In the genomic region with DNA sequence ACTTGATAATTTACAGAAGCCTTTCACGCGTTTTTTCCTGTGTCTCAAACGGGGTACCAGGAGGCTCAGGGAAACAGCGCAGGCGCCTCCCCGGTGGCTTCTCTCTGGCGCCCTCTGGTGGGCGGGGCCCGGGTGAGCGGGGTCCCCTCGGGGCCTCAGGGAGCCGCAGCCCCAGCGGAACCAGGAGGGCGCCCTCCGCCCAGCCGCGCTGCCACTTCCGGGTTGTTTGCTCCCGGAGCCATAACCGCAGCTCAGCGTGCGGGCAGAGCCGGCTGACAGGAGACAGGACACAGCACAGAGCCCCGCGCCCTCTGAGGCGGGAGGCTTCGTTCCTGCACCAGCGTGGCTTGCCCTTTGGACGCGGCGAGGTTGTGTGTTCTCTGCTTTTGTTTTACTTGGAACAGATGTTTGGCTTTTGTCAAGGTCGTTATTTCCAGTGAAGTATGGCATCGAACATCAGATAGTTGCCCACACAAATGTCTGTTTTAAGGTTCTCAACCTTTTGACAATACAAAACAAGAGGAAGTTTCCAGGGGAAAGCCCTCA, we compare ENCODE assay signal across 1 cellular context.
A peak's percentile ranks its signal among the peaks of the same experiment; 100 is the strongest.
TF ChIP-seq lines count a peak whose summit lies in the region.

No MANE protein-coding gene starts in this region.

TF ChIP-seq in HepG2, 621 proteins besides CTCF, POLR2A, EP300 and RAD21 (continued from another document):
- TF ChIP-seq, protein P1, sequence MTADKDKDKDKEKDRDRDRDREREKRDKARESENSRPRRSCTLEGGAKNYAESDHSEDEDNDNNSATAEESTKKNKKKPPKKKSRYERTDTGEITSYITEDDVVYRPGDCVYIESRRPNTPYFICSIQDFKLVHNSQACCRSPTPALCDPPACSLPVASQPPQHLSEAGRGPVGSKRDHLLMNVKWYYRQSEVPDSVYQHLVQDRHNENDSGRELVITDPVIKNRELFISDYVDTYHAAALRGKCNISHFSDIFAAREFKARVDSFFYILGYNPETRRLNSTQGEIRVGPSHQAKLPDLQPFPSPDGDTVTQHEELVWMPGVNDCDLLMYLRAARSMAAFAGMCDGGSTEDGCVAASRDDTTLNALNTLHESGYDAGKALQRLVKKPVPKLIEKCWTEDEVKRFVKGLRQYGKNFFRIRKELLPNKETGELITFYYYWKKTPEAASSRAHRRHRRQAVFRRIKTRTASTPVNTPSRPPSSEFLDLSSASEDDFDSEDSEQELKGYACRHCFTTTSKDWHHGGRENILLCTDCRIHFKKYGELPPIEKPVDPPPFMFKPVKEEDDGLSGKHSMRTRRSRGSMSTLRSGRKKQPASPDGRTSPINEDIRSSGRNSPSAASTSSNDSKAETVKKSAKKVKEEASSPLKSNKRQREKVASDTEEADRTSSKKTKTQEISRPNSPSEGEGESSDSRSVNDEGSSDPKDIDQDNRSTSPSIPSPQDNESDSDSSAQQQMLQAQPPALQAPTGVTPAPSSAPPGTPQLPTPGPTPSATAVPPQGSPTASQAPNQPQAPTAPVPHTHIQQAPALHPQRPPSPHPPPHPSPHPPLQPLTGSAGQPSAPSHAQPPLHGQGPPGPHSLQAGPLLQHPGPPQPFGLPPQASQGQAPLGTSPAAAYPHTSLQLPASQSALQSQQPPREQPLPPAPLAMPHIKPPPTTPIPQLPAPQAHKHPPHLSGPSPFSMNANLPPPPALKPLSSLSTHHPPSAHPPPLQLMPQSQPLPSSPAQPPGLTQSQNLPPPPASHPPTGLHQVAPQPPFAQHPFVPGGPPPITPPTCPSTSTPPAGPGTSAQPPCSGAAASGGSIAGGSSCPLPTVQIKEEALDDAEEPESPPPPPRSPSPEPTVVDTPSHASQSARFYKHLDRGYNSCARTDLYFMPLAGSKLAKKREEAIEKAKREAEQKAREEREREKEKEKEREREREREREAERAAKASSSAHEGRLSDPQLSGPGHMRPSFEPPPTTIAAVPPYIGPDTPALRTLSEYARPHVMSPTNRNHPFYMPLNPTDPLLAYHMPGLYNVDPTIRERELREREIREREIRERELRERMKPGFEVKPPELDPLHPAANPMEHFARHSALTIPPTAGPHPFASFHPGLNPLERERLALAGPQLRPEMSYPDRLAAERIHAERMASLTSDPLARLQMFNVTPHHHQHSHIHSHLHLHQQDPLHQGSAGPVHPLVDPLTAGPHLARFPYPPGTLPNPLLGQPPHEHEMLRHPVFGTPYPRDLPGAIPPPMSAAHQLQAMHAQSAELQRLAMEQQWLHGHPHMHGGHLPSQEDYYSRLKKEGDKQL (CRISPR knock-in tag; IDR thresholded peaks at IDR 0.05; ENCODE audit: low read depth) = 0 out of 2 replicates have a peak, but pooled peaks have one; percentile 35
- TF ChIP-seq RFX5 (IDR thresholded peaks at IDR 0.05; ENCODE audit: low read depth, low read length) (no peak), HCFC1 (IDR thresholded peaks at IDR 0.05; ENCODE audit: low read depth, low read length) (no peak), U2AF2 (IDR thresholded peaks at IDR 0.05; ENCODE audit: low read depth, low read length) (no peak), RORA (CRISPR knock-in tag; IDR thresholded peaks at IDR 0.05) (no peak), ADNP (CRISPR knock-in tag; IDR thresholded peaks at IDR 0.05) (no peak), MIER2 (CRISPR knock-in tag; IDR thresholded peaks at IDR 0.05) (peak; percentile 81), ZNF709 (CRISPR knock-in tag; IDR thresholded peaks at IDR 0.05) (no peak), MEIS2 (CRISPR knock-in tag; IDR thresholded peaks at IDR 0.05) (no peak), HOXA7 (CRISPR knock-in tag; IDR thresholded peaks at IDR 0.05) (no peak), FOXK1 (CRISPR knock-in tag; IDR thresholded peaks at IDR 0.05; ENCODE audit: borderline replicate concordance, low read depth) (peak; percentile 31; the same call in 1 of the 2 replicates), ELF1 (CRISPR knock-in tag; IDR thresholded peaks at IDR 0.05) (peak; percentile 99), ERF (CRISPR knock-in tag; IDR thresholded peaks at IDR 0.05) (peak; percentile 58), PHF5A (CRISPR knock-in tag; IDR thresholded peaks at IDR 0.05; ENCODE audit: low read depth, unreplicated experiment) (no peak), CENPX (CRISPR knock-in tag; IDR thresholded peaks at IDR 0.05) (no peak), ARID2 (CRISPR knock-in tag; IDR thresholded peaks at IDR 0.05; ENCODE audit: borderline replicate concordance) (0 out of 2 replicates have a peak, but pooled peaks have one; percentile 19), GLI4 (CRISPR knock-in tag; IDR thresholded peaks at IDR 0.05; ENCODE audit: borderline replicate concordance) (no peak), ZNF263 (CRISPR knock-in tag; IDR thresholded peaks at IDR 0.05) (no peak), TMF1 (CRISPR knock-in tag; IDR thresholded peaks at IDR 0.05; ENCODE audit: low read depth) (no peak), HMGA1 (CRISPR knock-in tag; conservative IDR thresholded peaks at IDR 0.05) (no peak)
- TF ChIP-seq, protein P2, sequence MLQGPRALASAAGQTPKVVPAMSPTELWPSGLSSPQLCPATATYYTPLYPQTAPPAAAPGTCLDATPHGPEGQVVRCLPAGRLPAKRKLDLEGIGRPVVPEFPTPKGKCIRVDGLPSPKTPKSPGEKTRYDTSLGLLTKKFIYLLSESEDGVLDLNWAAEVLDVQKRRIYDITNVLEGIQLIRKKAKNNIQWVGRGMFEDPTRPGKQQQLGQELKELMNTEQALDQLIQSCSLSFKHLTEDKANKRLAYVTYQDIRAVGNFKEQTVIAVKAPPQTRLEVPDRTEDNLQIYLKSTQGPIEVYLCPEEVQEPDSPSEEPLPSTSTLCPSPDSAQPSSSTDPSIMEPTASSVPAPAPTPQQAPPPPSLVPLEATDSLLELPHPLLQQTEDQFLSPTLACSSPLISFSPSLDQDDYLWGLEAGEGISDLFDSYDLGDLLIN (CRISPR knock-in tag; IDR thresholded peaks at IDR 0.05; ENCODE audit: borderline replicate concordance) = no peak
- TF ChIP-seq, protein P3, sequence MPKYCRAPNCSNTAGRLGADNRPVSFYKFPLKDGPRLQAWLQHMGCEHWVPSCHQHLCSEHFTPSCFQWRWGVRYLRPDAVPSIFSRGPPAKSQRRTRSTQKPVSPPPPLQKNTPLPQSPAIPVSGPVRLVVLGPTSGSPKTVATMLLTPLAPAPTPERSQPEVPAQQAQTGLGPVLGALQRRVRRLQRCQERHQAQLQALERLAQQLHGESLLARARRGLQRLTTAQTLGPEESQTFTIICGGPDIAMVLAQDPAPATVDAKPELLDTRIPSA (CRISPR knock-in tag; IDR thresholded peaks at IDR 0.05; ENCODE audit: borderline replicate concordance) = no peak
- TF ChIP-seq, protein P4, sequence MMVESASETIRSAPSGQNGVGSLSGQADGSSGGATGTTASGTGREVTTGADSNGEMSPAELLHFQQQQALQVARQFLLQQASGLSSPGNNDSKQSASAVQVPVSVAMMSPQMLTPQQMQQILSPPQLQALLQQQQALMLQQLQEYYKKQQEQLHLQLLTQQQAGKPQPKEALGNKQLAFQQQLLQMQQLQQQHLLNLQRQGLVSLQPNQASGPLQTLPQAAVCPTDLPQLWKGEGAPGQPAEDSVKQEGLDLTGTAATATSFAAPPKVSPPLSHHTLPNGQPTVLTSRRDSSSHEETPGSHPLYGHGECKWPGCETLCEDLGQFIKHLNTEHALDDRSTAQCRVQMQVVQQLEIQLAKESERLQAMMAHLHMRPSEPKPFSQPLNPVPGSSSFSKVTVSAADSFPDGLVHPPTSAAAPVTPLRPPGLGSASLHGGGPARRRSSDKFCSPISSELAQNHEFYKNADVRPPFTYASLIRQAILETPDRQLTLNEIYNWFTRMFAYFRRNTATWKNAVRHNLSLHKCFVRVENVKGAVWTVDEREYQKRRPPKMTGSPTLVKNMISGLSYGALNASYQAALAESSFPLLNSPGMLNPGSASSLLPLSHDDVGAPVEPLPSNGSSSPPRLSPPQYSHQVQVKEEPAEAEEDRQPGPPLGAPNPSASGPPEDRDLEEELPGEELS (CRISPR knock-in tag; IDR thresholded peaks at IDR 0.05) = peak; percentile 40; the same call in 1 of the 2 replicates
- TF ChIP-seq, protein P5, sequence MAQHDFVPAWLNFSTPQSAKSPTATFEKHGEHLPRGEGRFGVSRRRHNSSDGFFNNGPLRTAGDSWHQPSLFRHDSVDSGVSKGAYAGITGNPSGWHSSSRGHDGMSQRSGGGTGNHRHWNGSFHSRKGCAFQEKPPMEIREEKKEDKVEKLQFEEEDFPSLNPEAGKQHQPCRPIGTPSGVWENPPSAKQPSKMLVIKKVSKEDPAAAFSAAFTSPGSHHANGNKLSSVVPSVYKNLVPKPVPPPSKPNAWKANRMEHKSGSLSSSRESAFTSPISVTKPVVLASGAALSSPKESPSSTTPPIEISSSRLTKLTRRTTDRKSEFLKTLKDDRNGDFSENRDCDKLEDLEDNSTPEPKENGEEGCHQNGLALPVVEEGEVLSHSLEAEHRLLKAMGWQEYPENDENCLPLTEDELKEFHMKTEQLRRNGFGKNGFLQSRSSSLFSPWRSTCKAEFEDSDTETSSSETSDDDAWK (CRISPR knock-in tag; IDR thresholded peaks at IDR 0.05) = no peak
- TF ChIP-seq, protein P6, sequence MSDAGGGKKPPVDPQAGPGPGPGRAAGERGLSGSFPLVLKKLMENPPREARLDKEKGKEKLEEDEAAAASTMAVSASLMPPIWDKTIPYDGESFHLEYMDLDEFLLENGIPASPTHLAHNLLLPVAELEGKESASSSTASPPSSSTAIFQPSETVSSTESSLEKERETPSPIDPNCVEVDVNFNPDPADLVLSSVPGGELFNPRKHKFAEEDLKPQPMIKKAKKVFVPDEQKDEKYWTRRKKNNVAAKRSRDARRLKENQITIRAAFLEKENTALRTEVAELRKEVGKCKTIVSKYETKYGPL (CRISPR knock-in tag; IDR thresholded peaks at IDR 0.05) = no peak
- TF ChIP-seq, protein P7, sequence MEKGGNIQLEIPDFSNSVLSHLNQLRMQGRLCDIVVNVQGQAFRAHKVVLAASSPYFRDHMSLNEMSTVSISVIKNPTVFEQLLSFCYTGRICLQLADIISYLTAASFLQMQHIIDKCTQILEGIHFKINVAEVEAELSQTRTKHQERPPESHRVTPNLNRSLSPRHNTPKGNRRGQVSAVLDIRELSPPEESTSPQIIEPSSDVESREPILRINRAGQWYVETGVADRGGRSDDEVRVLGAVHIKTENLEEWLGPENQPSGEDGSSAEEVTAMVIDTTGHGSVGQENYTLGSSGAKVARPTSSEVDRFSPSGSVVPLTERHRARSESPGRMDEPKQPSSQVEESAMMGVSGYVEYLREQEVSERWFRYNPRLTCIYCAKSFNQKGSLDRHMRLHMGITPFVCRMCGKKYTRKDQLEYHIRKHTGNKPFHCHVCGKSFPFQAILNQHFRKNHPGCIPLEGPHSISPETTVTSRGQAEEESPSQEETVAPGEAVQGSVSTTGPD (CRISPR knock-in tag; IDR thresholded peaks at IDR 0.05) = no peak
